In the genomic region with DNA sequence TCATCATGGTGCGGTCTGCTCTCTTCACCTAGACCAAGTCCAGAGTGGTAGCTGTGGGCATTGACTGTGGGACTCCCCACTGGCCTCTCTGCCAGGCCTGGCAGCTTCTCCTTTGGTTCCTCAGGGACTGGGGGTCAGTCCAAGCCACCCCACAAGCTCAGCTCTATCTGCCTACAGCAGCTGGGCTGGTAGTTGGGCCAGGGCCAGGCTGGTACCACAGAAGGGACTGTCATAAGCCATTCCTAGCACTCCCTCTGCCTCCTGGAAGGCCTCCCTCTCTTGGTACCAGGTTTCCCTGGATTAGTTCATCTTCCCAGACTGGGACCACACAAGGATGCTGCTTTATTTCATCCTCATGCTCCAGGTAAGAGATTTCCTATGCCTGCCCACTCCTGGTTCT, we compare ENCODE assay signal across 20 cellular contexts. TPM values are rescaled to one million over a fixed set of nuclear protein-coding genes. Genes with fewer than 3 reads are reported as not detected.
"Had no signal": no experiment of that assay in that cellular context is flagged by ENCODE, and none has a peak within 500 bp of the region (broad histone marks: within the 10 kb centered on the region; RNA-seq: fewer than 3 reads in every experiment).

No MANE protein-coding gene starts in this region.

- H2AFZ ChIP-seq: hepatocyte had no signal

- H3K27ac Mint-ChIP-seq: activated CD4-positive, alpha-beta memory T cell treated with anti-CD3 and anti-CD28 coated beads for 36 hours; activated naive CD4-positive, alpha-beta T cell treated with anti-CD3 and anti-CD28 coated beads, Interleukin-2, amount 10 ng/mL, durations not matched to agents 7 days and 5 days; activated naive CD8-positive, alpha-beta T cell treated with anti-CD3 and anti-CD28 coated beads, Interleukin-2, amount 50 U/mL, for 24 hours; memory B cell; naive B cell; progenitor cell of endocrine pancreas; stimulated activated naive CD8-positive, alpha-beta T cell treated with anti-CD3 and anti-CD28 coated beads, Interleukin-15, amount 100 ng/mL, for 72 hours; T-helper 17 cell had no signal

- H3K9me3 Mint-ChIP-seq: activated CD4-positive, alpha-beta memory T cell treated with anti-CD3 and anti-CD28 coated beads for 36 hours; activated naive CD4-positive, alpha-beta T cell treated with anti-CD3 and anti-CD28 coated beads, Interleukin-2, amount 10 ng/mL, durations not matched to agents 7 days and 5 days; activated naive CD8-positive, alpha-beta T cell treated with anti-CD3 and anti-CD28 coated beads, Interleukin-2, amount 50 U/mL, for 24 hours; memory B cell; naive B cell; stimulated activated naive CD8-positive, alpha-beta T cell treated with anti-CD3 and anti-CD28 coated beads, Interleukin-15, amount 100 ng/mL, for 72 hours had no signal

- DNase-seq: activated CD4-positive, alpha-beta memory T cell treated with anti-CD3 and anti-CD28 coated beads for 36 hours; activated CD4-positive, alpha-beta T cell treated with anti-CD3 and anti-CD28 coated beads for 48 hours; activated effector memory CD4-positive, alpha-beta T cell treated with anti-CD3 and anti-CD28 coated beads, Interleukin-2, amount 50 U/mL, for 16 hours; activated naive CD4-positive, alpha-beta T cell treated with anti-CD3 and anti-CD28 coated beads, Interleukin-2, amount 10 ng/mL, durations not matched to agents 7 days and 5 days; activated naive CD8-positive, alpha-beta T cell treated with anti-CD3 and anti-CD28 coated beads, Interleukin-2, amount 50 U/mL, for 24 hours; effector CD4-positive, alpha-beta T cell; erythroblast; kidney glomerular epithelial cell; mucosa of descending colon; naive B cell; stimulated activated naive CD8-positive, alpha-beta T cell treated with anti-CD3 and anti-CD28 coated beads, Interleukin-15, amount 100 ng/mL, for 72 hours; SW 1271; T-helper 17 cell; trophoblast cell had no signal

- H3K4me2 ChIP-seq: hepatocyte had no signal

- H3K4me1 Mint-ChIP-seq: activated naive CD4-positive, alpha-beta T cell treated with anti-CD3 and anti-CD28 coated beads, Interleukin-2, amount 10 ng/mL, durations not matched to agents 7 days and 5 days; activated naive CD8-positive, alpha-beta T cell treated with anti-CD3 and anti-CD28 coated beads, Interleukin-2, amount 50 U/mL, for 24 hours; memory B cell; naive B cell; stimulated activated naive CD8-positive, alpha-beta T cell treated with anti-CD3 and anti-CD28 coated beads, Interleukin-15, amount 100 ng/mL, for 72 hours; T-helper 17 cell had no signal

- H3K9me3 ChIP-seq: body of pancreas, mucosa of descending colon, vagina had no signal

- H3K27ac ChIP-seq: body of pancreas, cardiac muscle cell, hepatocyte, vagina had no signal

- H3K4me3 ChIP-seq: body of pancreas, cardiac muscle cell, hepatocyte, mucosa of descending colon, vagina had no signal

- H3K36me3 Mint-ChIP-seq: activated CD4-positive, alpha-beta memory T cell treated with anti-CD3 and anti-CD28 coated beads for 36 hours; activated naive CD4-positive, alpha-beta T cell treated with anti-CD3 and anti-CD28 coated beads, Interleukin-2, amount 10 ng/mL, durations not matched to agents 7 days and 5 days; memory B cell; naive B cell had no signal

- H3K27me3 ChIP-seq: body of pancreas, cardiac muscle cell, hepatocyte, vagina had no signal

- H3K4me3 Mint-ChIP-seq: activated CD4-positive, alpha-beta memory T cell treated with anti-CD3 and anti-CD28 coated beads for 36 hours; activated naive CD4-positive, alpha-beta T cell treated with anti-CD3 and anti-CD28 coated beads, Interleukin-2, amount 10 ng/mL, durations not matched to agents 7 days and 5 days; activated naive CD8-positive, alpha-beta T cell treated with anti-CD3 and anti-CD28 coated beads, Interleukin-2, amount 50 U/mL, for 24 hours; memory B cell; naive B cell; stimulated activated naive CD8-positive, alpha-beta T cell treated with anti-CD3 and anti-CD28 coated beads, Interleukin-15, amount 100 ng/mL, for 72 hours; T-helper 17 cell had no signal

- H3K27me3 Mint-ChIP-seq: stimulated activated naive CD8-positive, alpha-beta T cell treated with anti-CD3 and anti-CD28 coated beads, Interleukin-15, amount 100 ng/mL, for 72 hours had no signal

- H3K36me3 ChIP-seq: cardiac muscle cell, vagina had no signal

- ATAC-seq: activated naive CD8-positive, alpha-beta T cell treated with anti-CD3 and anti-CD28 coated beads, Interleukin-2, amount 50 U/mL, for 24 hours; mucosa of descending colon; stimulated activated naive CD8-positive, alpha-beta T cell treated with anti-CD3 and anti-CD28 coated beads, Interleukin-15, amount 100 ng/mL, for 72 hours; T-helper 17 cell had no signal

- H3K4me1 ChIP-seq: vagina had no signal

RNA-seq across cellular contexts. Expression of gene UNC5B, which starts 24.2 kb away (rescaled TPM):
- total RNA-seq: T-helper 17 cell had no signal
